In the genomic region with DNA sequence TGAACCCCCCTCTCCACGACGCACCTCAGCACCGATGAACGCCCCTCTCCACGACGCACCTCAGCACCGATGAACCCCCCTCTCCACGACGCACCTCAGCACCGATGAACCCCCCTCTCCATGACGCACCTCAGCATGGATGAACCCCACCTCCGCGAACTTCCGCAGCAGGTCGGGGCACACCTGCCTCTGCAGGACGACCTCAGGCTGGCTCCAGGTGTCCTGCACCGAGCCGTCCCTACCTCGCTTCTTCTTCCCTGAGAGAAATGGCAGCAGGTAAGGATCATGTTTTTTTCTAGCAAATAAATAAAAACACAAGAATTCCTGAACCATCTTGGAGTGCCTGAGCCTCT, we compare ENCODE assay signal across 20 cellular contexts. TPM values are rescaled to one million over a fixed set of nuclear protein-coding genes. Genes with fewer than 3 reads are reported as not detected.
DNase-seq lines count a peak whose midpoint lies in the region; ATAC-seq and TF ChIP-seq lines count a peak whose summit lies in the region.
"Had no signal": no experiment of that assay in that cellular context is flagged by ENCODE, and none has a peak within 500 bp of the region (broad histone marks: within the 10 kb centered on the region; RNA-seq: fewer than 3 reads in every experiment).

No MANE protein-coding gene starts in this region.

- H3T11ph ChIP-seq in H9 (ENCODE audit: low read length): no peak overlapping the region

- no peak overlapping the region for H2AFZ ChIP-seq in H9 (ENCODE audit: low read length)
- H2AFZ ChIP-seq: GM23338 had no signal

- no peaks in the 10 kb centered on the region for H3K9me3 Mint-ChIP-seq in H9
- no peaks in the 10 kb centered on the region for H3K9me3 Mint-ChIP-seq in activated CD4-positive, alpha-beta T cell treated with anti-CD3 and anti-CD28 coated beads for 36 hours (ENCODE audit: low read depth)
- H3K9me3 Mint-ChIP-seq: GM23338 had no signal

- CTCF ChIA-PET in activated CD4-positive, alpha-beta T cell treated with anti-CD3 and anti-CD28 coated beads for 36 hours (lab: Charles Lee): no interaction called here

- H3K4me1 Mint-ChIP-seq in H9: peaks cover 0 to 2% of the 10 kb centered on the region in 2 experiments; a peak in 1 of 4 replicates
- H3K4me1 Mint-ChIP-seq in activated CD4-positive, alpha-beta T cell treated with anti-CD3 and anti-CD28 coated beads for 36 hours: no peaks in the 10 kb centered on the region
- H3K4me1 Mint-ChIP-seq: CD4-positive, alpha-beta memory T cell; GM23338 had no signal

- no peak overlapping the region for H2BK20ac ChIP-seq in H9 (ENCODE audit: low read depth, low read length, poor library complexity, severe bottlenecking)

- peak overlapping the region; percentile 53; the same call in 1 of the 2 replicates for H3K14ac ChIP-seq in H9 (ENCODE audit: insufficient read depth, low read length)

- H3K4ac ChIP-seq in H9 (ENCODE audit: low read depth, low read length): no peak overlapping the region

- H3K36me3 ChIP-seq in upper lobe of right lung: no peaks in the 10 kb centered on the region
- H3K36me3 ChIP-seq: BE2C, HAP-1 had no signal

- no peaks in the 10 kb centered on the region for H3K79me1 ChIP-seq in H9 (ENCODE audit: insufficient read depth, low read depth, low read length, poor library complexity, severe bottlenecking)

- no peak overlapping the region for H2AK5ac ChIP-seq in H9 (ENCODE audit: insufficient read length, low read length)

- no peak overlapping the region for H2BK120ac ChIP-seq in H9 (ENCODE audit: low read depth, low read length, poor library complexity, severe bottlenecking)

- H3K27ac ChIP-seq in H9 (ENCODE audit: insufficient read length, low read depth, low read length) (no peak overlapping the region), upper lobe of right lung (no peak overlapping the region)
- H3K27ac ChIP-seq: A549 had no signal

- no peak for ATAC-seq in left cardiac atrium
- ATAC-seq in left ventricle myocardium superior: no peak
- ATAC-seq in upper lobe of right lung: no peak
- ATAC-seq in activated CD4-positive, alpha-beta T cell treated with anti-CD3 and anti-CD28 coated beads for 36 hours: no peak
- ATAC-seq: A549, GM23338 had no signal

- H3K79me2 ChIP-seq in H9 (ENCODE audit: insufficient read depth, low read length): no peaks in the 10 kb centered on the region

- no peak overlapping the region for H3K4me3 ChIP-seq in upper lobe of right lung
- H3K4me3 ChIP-seq: A549, GM23338, HAP-1 had no signal

- H3K27ac Mint-ChIP-seq in H9: no peak overlapping the region; a peak in 1 of 7 replicates
- no peak overlapping the region for H3K27ac Mint-ChIP-seq in activated CD4-positive, alpha-beta T cell treated with anti-CD3 and anti-CD28 coated beads for 36 hours
- H3K27ac Mint-ChIP-seq: CD4-positive, alpha-beta memory T cell; GM23338; HFFc6 had no signal

- no CpG with 5 or more reads among the region's 19 CpGs for WGBS in H9 (ENCODE audit: extremely low coverage, insufficient read length, low lambda C conversion rate)

- no peaks in the 10 kb centered on the region for H3K4me1 ChIP-seq in H9 (ENCODE audit: insufficient read depth, low read length)
- no peaks in the 10 kb centered on the region for H3K4me1 ChIP-seq in upper lobe of right lung
- H3K4me1 ChIP-seq: A549, BE2C, HAP-1 had no signal

- H3K23ac ChIP-seq in H9 (ENCODE audit: insufficient read length, low read depth, low read length): no peak overlapping the region

- no peak overlapping the region for H4K91ac ChIP-seq in H9 (ENCODE audit: insufficient read length, low read depth, low read length)

- no peak overlapping the region for H3K56ac ChIP-seq in H9 (ENCODE audit: insufficient read length, low read depth, low read length)

- no peak overlapping the region for H3K4me3 Mint-ChIP-seq in H9
- H3K4me3 Mint-ChIP-seq in activated CD4-positive, alpha-beta T cell treated with anti-CD3 and anti-CD28 coated beads for 36 hours: no peak overlapping the region
- H3K4me3 Mint-ChIP-seq: CD4-positive, alpha-beta memory T cell; GM23338; HFFc6 had no signal

- no peak overlapping the region for H4K5ac ChIP-seq in H9 (ENCODE audit: insufficient read length, low read depth, low read length)

- TF ChIP-seq CTCF in H9 (conservative IDR thresholded peaks at IDR 0.05) (no peak), upper lobe of right lung (IDR thresholded peaks at IDR 0.05) (no peak)

- H2BK15ac ChIP-seq in H9 (ENCODE audit: low read depth, low read length): no peak overlapping the region

- no peak overlapping the region for H3K18ac ChIP-seq in H9 (ENCODE audit: insufficient read length, low read depth, low read length)

- H3K23me2 ChIP-seq in H9 (ENCODE audit: insufficient read length, low read depth, low read length, poor library complexity, severe bottlenecking): no peaks in the 10 kb centered on the region

- no peaks in the 10 kb centered on the region for H3K27me3 ChIP-seq in H9 (ENCODE audit: insufficient read depth, low read length)
- H3K27me3 ChIP-seq in upper lobe of right lung: no peaks in the 10 kb centered on the region

- H2BK12ac ChIP-seq in H9 (ENCODE audit: insufficient read length, low read depth, low read length): no peak overlapping the region

- intact Hi-C loops in left cardiac atrium (cut with DNase I) (no loop called here), left ventricle myocardium superior (cut with micrococcal nuclease) (no loop called here), posterior vena cava (cut with DNase I) (no loop called here), upper lobe of right lung (cut with DNase I) (no loop called here)
- intact Hi-C loops in activated CD4-positive, alpha-beta T cell treated with anti-CD3 and anti-CD28 coated beads for 36 hours (cut with DNase I, micrococcal nuclease): no loop called here

- DNase-seq in left cardiac atrium: peak; percentile 14
- DNase-seq in left ventricle myocardium superior: no peak
- no peak for DNase-seq in H9
- peak; percentile 63 for DNase-seq in posterior vena cava (ENCODE audit: low spot score)
- peak; percentile 38 for DNase-seq in upper lobe of right lung
- DNase-seq in mesenteric fat pad (ENCODE audit: low spot score): no peak
- no peak for DNase-seq in activated CD4-positive, alpha-beta T cell treated with anti-CD3 and anti-CD28 coated beads for 36 hours
- DNase-seq: 8988T; ACHN; AML-193; BE2C; C1 segment of cervical spinal cord; Calu3; CD4-positive, alpha-beta memory T cell; DMS53; GF-D8; HFFc6 had no signal

- H3K9me3 ChIP-seq in H9 (ENCODE audit: control insufficient read depth, low read depth, low read length): no peaks in the 10 kb centered on the region
- H3K9me3 ChIP-seq in upper lobe of right lung: no peaks in the 10 kb centered on the region
- H3K9me3 ChIP-seq: A549, BE2C, HAP-1 had no signal

- peaks cover 2% of the 10 kb centered on the region for H3K27me3 Mint-ChIP-seq in H9 (ENCODE audit: low read depth)
- H3K27me3 Mint-ChIP-seq in activated CD4-positive, alpha-beta T cell treated with anti-CD3 and anti-CD28 coated beads for 36 hours: no peaks in the 10 kb centered on the region

- no peaks in the 10 kb centered on the region for H4K20me1 ChIP-seq in H9 (ENCODE audit: control insufficient read depth, insufficient read depth, insufficient read length)

- H3K36me3 Mint-ChIP-seq in H9 (ENCODE audit: insufficient read depth in 1 of 3, low read depth in 3 of 3): no peaks in the 10 kb centered on the region
- H3K36me3 Mint-ChIP-seq in activated CD4-positive, alpha-beta T cell treated with anti-CD3 and anti-CD28 coated beads for 36 hours (ENCODE audit: low read depth): no peaks in the 10 kb centered on the region
- H3K36me3 Mint-ChIP-seq: CD4-positive, alpha-beta memory T cell had no signal

- H4K8ac ChIP-seq in H9 (replicated peaks; ENCODE audit: insufficient read length, low read depth, low read length): no peak overlapping the region

- H3K4me2 ChIP-seq in H9 (ENCODE audit: insufficient read depth, insufficient read length, low read length): no peak overlapping the region
- H3K4me2 ChIP-seq: A549, GM23338 had no signal

- no peak overlapping the region for H3K9ac ChIP-seq in H9 (ENCODE audit: extremely low read depth, insufficient read length, low read length)

- POLR2A ChIA-PET in activated CD4-positive, alpha-beta T cell treated with anti-CD3 and anti-CD28 coated beads for 36 hours (lab: Charles Lee): no interaction called here

- H2BK5ac ChIP-seq in H9 (ENCODE audit: insufficient read length, low read length): no peak overlapping the region

RNA-seq across cellular contexts. Expression of a gene that starts 24.1 kb away (rescaled TPM):
- total RNA-seq in left cardiac atrium (1 to 10 TPM; 1.2 to 1.7 TPM), left ventricle myocardium superior (1.5 TPM), H9 (2021) (2.9 and 3.1 TPM in 2 replicates), posterior vena cava (under 1 TPM; 0.14 to 0.81 TPM), upper lobe of right lung (0.52 TPM), mesenteric fat pad (not detected)
- total RNA-seq in activated CD4-positive, alpha-beta T cell treated with anti-CD3 and anti-CD28 coated beads for 36 hours: under 1 TPM; 0.16 to 0.21 TPM
- total RNA-seq: Calu3; CD4-positive, alpha-beta memory T cell had no signal

Comparison
In these comparisons a context has a peak if more than half of its experiments do, and no peak if none do; other contexts are left out.
1. DNase-seq: peak in left cardiac atrium (single experiment), posterior vena cava (single experiment) and upper lobe of right lung (single experiment); none in left ventricle myocardium superior (single experiment), H9 (single experiment), mesenteric fat pad (single experiment) and activated CD4-positive, alpha-beta T cell treated with anti-CD3 and anti-CD28 coated beads for 36 hours (single experiment).